5 cellular contexts compared by ENCODE assay signal in genomic region chr11:95170294-95170693, GRCh38.
"Had no signal": no experiment of that assay in that cellular context is flagged by ENCODE, and none has a peak within 500 bp of the region (broad histone marks: within the 10 kb centered on the region; RNA-seq: fewer than 3 reads in every experiment).

No MANE protein-coding gene starts in this region.

- H3K9me3 Mint-ChIP-seq: GM23338, H9, IgD-negative memory B cell had no signal

- H3K36me3 Mint-ChIP-seq: IgD-negative memory B cell had no signal

- H3K27me3 Mint-ChIP-seq: IgD-negative memory B cell had no signal

- H3K4me3 Mint-ChIP-seq: GM23338, H9, IgD-negative memory B cell had no signal

- H3K4me3 ChIP-seq: GM23338 had no signal

- H3K27ac Mint-ChIP-seq: GM23338, IgD-negative memory B cell had no signal

- ATAC-seq: GM23338 had no signal

- DNase-seq: H9, HCEC 1CT, KG1 had no signal

- H2AFZ ChIP-seq: GM23338 had no signal
